ENCODE assay signal across 28 cellular contexts in genomic region chr1:230686747-230687146, GRCh38.
"Had no signal": no experiment of that assay in that cellular context is flagged by ENCODE, and none has a peak within 500 bp of the region (broad histone marks: within the 10 kb centered on the region; RNA-seq: fewer than 3 reads in every experiment).

No MANE protein-coding gene starts in this region.

- H3K36me3 ChIP-seq: uterus had no signal

- DNase-seq: stimulated activated CD4-positive, alpha-beta T cell treated with anti-CD3 and anti-CD28 coated beads, Interleukin-2, amount 100 ng/mL, for 48 hours; stimulated activated CD4-positive, alpha-beta T cell treated with anti-CD3 and anti-CD28 coated beads, Interleukin-4, amount 100 ng/mL, for 1 hour; stimulated activated CD4-positive, alpha-beta T cell treated with anti-CD3 and anti-CD28 coated beads, Interleukin-4, amount 100 ng/mL, for 24 hours; stimulated activated CD4-positive, alpha-beta T cell treated with anti-CD3 and anti-CD28 coated beads, Interleukin-4, amount 100 ng/mL, for 4 hours; stimulated activated CD8-positive, alpha-beta memory T cell treated with anti-CD3 and anti-CD28 coated beads, Interleukin-4, amount 100 ng/mL, for 48 hours; stimulated activated naive B cell treated with anti-CD40 and anti-IgM and Interleukin-4, amounts not matched to agents 10 μg/mL and 1 μg/mL and 100 μg/mL, for 72 hours; stimulated activated naive CD4-positive, alpha-beta T cell; stimulated activated naive CD4-positive, alpha-beta T cell treated with Interleukin-2 at 50 U/mL for 16 hours; stimulated activated naive CD8-positive, alpha-beta T cell treated with anti-CD3 and anti-CD28 coated beads, Interleukin-15, amount 100 ng/mL, for 72 hours; stimulated activated naive CD8-positive, alpha-beta T cell treated with anti-CD3 and anti-CD28 coated beads, Interleukin-15, Interleukin-2, amounts not matched to agents 100 U/mL and 50 U/mL, for 24 hours; stomach; substantia nigra; testis; thyroid gland; tibial artery; transverse colon; trophoblast cell; upper lobe of left lung; upper lobe of right lung; uterus had no signal

- H3K27ac ChIP-seq: stomach, suprapubic skin, testis, thoracic aorta, thyroid gland, tibial artery, tibial nerve, transverse colon, upper lobe of left lung, upper lobe of right lung, uterus, vagina had no signal

- H3K27me3 Mint-ChIP-seq: stimulated activated memory B cell treated with anti-CD40 and anti-IgM and Interleukin-4, amounts not matched to agents 10 μg/mL and 1 μg/mL and 100 μg/mL, for 72 hours; stimulated activated naive B cell treated with anti-CD40 and anti-IgM and Interleukin-4, amounts not matched to agents 10 μg/mL and 1 μg/mL and 100 μg/mL, for 72 hours; stimulated activated naive CD8-positive, alpha-beta T cell treated with anti-CD3 and anti-CD28 coated beads, Interleukin-15, amount 100 ng/mL, for 72 hours; stimulated activated naive CD8-positive, alpha-beta T cell treated with anti-CD3 and anti-CD28 coated beads, Interleukin-15, Interleukin-2, amounts not matched to agents 100 ng/mL and 50 ng/mL, for 24 hours; type B pancreatic cell had no signal

- H3K4me1 ChIP-seq: uterus had no signal

- H3K27me3 ChIP-seq: stomach, suprapubic skin, testis, thyroid gland, tibial artery, tibial nerve, transverse colon, upper lobe of left lung, upper lobe of right lung, uterus, vagina had no signal

- H3K9me3 Mint-ChIP-seq: stimulated activated effector memory CD8-positive, alpha-beta T cell treated with anti-CD3 and anti-CD28 coated beads, Interleukin-12 subunit alpha, Interleukin-12 subunit beta, amount 100 ng/mL, for 72 hours; stimulated activated memory B cell treated with anti-CD40 and anti-IgM and Interleukin-4, amounts not matched to agents 10 μg/mL and 1 μg/mL and 100 μg/mL, for 72 hours; stimulated activated naive B cell treated with anti-CD40 and anti-IgM and Interleukin-4, amounts not matched to agents 10 μg/mL and 1 μg/mL and 100 μg/mL, for 72 hours; stimulated activated naive CD8-positive, alpha-beta T cell treated with anti-CD3 and anti-CD28 coated beads, Interleukin-15, amount 100 ng/mL, for 72 hours; stimulated activated naive CD8-positive, alpha-beta T cell treated with anti-CD3 and anti-CD28 coated beads, Interleukin-15, Interleukin-2, amounts not matched to agents 100 ng/mL and 50 ng/mL, for 24 hours; type B pancreatic cell had no signal

- H3K27ac Mint-ChIP-seq: stimulated activated memory B cell treated with anti-CD40 and anti-IgM and Interleukin-4, amounts not matched to agents 10 μg/mL and 1 μg/mL and 100 μg/mL, for 72 hours; stimulated activated naive CD8-positive, alpha-beta T cell treated with anti-CD3 and anti-CD28 coated beads, Interleukin-15, Interleukin-2, amounts not matched to agents 100 ng/mL and 50 ng/mL, for 24 hours; type B pancreatic cell had no signal

- H3K4me3 Mint-ChIP-seq: stimulated activated effector memory CD8-positive, alpha-beta T cell treated with anti-CD3 and anti-CD28 coated beads, Interleukin-12 subunit alpha, Interleukin-12 subunit beta, amount 100 ng/mL, for 72 hours; stimulated activated memory B cell treated with anti-CD40 and anti-IgM and Interleukin-4, amounts not matched to agents 10 μg/mL and 1 μg/mL and 100 μg/mL, for 72 hours; stimulated activated naive B cell treated with anti-CD40 and anti-IgM and Interleukin-4, amounts not matched to agents 10 μg/mL and 1 μg/mL and 100 μg/mL, for 72 hours; stimulated activated naive CD8-positive, alpha-beta T cell treated with anti-CD3 and anti-CD28 coated beads, Interleukin-15, amount 100 ng/mL, for 72 hours; stimulated activated naive CD8-positive, alpha-beta T cell treated with anti-CD3 and anti-CD28 coated beads, Interleukin-15, Interleukin-2, amounts not matched to agents 100 ng/mL and 50 ng/mL, for 24 hours; type B pancreatic cell had no signal

- H3K4me3 ChIP-seq: stomach, suprapubic skin, testis, thoracic aorta, thyroid gland, tibial artery, tibial nerve, transverse colon, upper lobe of left lung, upper lobe of right lung, uterus, vagina had no signal

- H3K4me1 Mint-ChIP-seq: stimulated activated memory B cell treated with anti-CD40 and anti-IgM and Interleukin-4, amounts not matched to agents 10 μg/mL and 1 μg/mL and 100 μg/mL, for 72 hours; stimulated activated naive B cell treated with anti-CD40 and anti-IgM and Interleukin-4, amounts not matched to agents 10 μg/mL and 1 μg/mL and 100 μg/mL, for 72 hours had no signal

- ATAC-seq: stimulated activated effector memory CD8-positive, alpha-beta T cell treated with anti-CD3 and anti-CD28 coated beads, Interleukin-12 subunit alpha, Interleukin-12 subunit beta, amount 100 ng/mL, for 72 hours; stimulated activated memory B cell treated with anti-CD40 and anti-IgM and Interleukin-4, amounts not matched to agents 10 μg/mL and 1 μg/mL and 100 μg/mL, for 72 hours; stimulated activated naive B cell treated with anti-CD40 and anti-IgM and Interleukin-4, amounts not matched to agents 10 μg/mL and 1 μg/mL and 100 μg/mL, for 72 hours; stimulated activated naive CD8-positive, alpha-beta T cell treated with anti-CD3 and anti-CD28 coated beads, Interleukin-15, amount 100 ng/mL, for 72 hours; stimulated activated naive CD8-positive, alpha-beta T cell treated with anti-CD3 and anti-CD28 coated beads, Interleukin-15, Interleukin-2, amounts not matched to agents 100 U/mL and 50 U/mL, for 24 hours; upper lobe of right lung had no signal

- H3K9me3 ChIP-seq: stomach, suprapubic skin, testis, thoracic aorta, thyroid gland, tibial artery, tibial nerve, transverse colon, upper lobe of left lung, upper lobe of right lung, uterus, vagina had no signal
